In the genomic region with DNA sequence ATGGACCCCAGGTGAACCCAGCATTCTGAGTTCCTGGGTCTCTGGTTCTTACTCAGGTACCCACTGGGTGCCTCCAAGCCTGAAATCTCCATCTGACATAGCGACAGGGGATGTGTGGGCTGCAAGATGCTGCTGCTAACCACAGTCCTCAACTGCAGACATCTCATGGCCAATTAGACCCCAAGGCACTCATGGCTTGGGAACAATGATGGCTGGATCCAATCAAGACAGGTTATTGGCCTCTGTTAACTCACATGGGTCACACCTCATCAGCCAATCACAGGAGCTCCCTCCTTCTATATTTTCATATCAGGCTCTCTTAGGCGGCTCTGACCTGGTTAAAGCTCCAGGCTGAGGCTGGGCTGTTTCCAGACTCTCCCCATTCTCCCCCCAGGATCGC, we compare ENCODE assay signal across 25 cellular contexts. TPM values are rescaled to one million over a fixed set of nuclear protein-coding genes. Genes with fewer than 3 reads are reported as not detected.
DNase-seq lines count a peak whose midpoint lies in the region; ATAC-seq, FAIRE-seq and TF ChIP-seq lines count a peak whose summit lies in the region.
"Had no signal": no experiment of that assay in that cellular context is flagged by ENCODE, and none has a peak within 500 bp of the region (broad histone marks: within the 10 kb centered on the region; RNA-seq: fewer than 3 reads in every experiment).

No MANE protein-coding gene starts in this region.

- peaks cover 0 to 3% (median 0%) of the 10 kb centered on the region in 4 experiments; a peak in 2 of 7 replicates for H3K27me3 ChIP-seq in H1 (replicated peaks in 1 of 4; ENCODE audit: control insufficient read depth in 3 of 4, extremely low read depth in 1 of 4, insufficient read depth in 3 of 4, low read length in 3 of 4)
- H3K27me3 ChIP-seq: ascending aorta had no signal

- peak; percentile 16 to 32 for ATAC-seq in activated naive CD4-positive, alpha-beta T cell treated with anti-CD3 and anti-CD28 coated beads, Interleukin-2, amount 50 U/mL, for 72 hours
- no peak for ATAC-seq in stimulated activated naive B cell treated with anti-CD40 and anti-IgM and Interleukin-4, amounts not matched to agents 10 μg/mL and 1 μg/mL and 100 μg/mL, for 72 hours (replicated peaks)
- no peak for ATAC-seq in HG03565 (IDR thresholded peaks at IDR 0.05; ENCODE audit: unreplicated experiment)
- ATAC-seq: psoas muscle, T-cell had no signal

- no peak overlapping the region for H4K8ac ChIP-seq in H1 (ENCODE audit: extremely low read depth, insufficient read depth, low read length)

- H3K4me2 ChIP-seq in H1 (ENCODE audit: insufficient read depth in 1 of 2, low read depth in 2 of 2, low read length in 2 of 2): no peak overlapping the region

- no peak for TF ChIP-seq RAD21 in H1 (IDR thresholded peaks at IDR 0.05 in 1 of 2, conservative IDR thresholded peaks at IDR 0.05 in 1 of 2; ENCODE audit: low read depth in 2 of 2, low read length in 2 of 2)

- peak overlapping the region; percentile 53; the same call in 1 of the 2 replicates for H2BK15ac ChIP-seq in H1 (ENCODE audit: low read length)

- 0 out of 2 replicates have a peak overlapping the region, but pooled peaks have one; percentile 72 for H2BK5ac ChIP-seq in H1 (ENCODE audit: low read depth, low read length)

- DNase-seq in activated naive CD4-positive, alpha-beta T cell treated with anti-CD3 and anti-CD28 coated beads, Interleukin-2, amount 50 U/mL, for 72 hours (ENCODE audit: low spot score in 2 of 2): no peak
- no peak for DNase-seq in activated naive CD4-positive, alpha-beta T cell treated with Interleukin-2 at 50 U/mL for 16 hours
- DNase-seq in NAMALWA (ENCODE audit: low spot score): peak; percentile 33
- no peak for DNase-seq in H1 (ENCODE audit: low read depth in 1 of 2, low spot score in 2 of 2)
- DNase-seq in stimulated activated naive B cell treated with anti-CD40 and anti-IgM and Interleukin-4, amounts not matched to agents 10 μg/mL and 1 μg/mL and 100 μg/mL, for 72 hours: no peak
- no peak for DNase-seq in frontal cortex (ENCODE audit: low spot score in 2 of 2)
- DNase-seq in GM19239 (ENCODE audit: insufficient read length, low spot score): no peak
- DNase-seq: activated CD4-positive, CD25-positive, alpha-beta regulatory T cell treated with anti-CD3 and anti-CD28 coated beads, Interleukin-2, amount 50 U/mL, for 72 hours; activated CD8-positive, alpha-beta memory T cell treated with anti-CD3 and anti-CD28 coated beads for 24 hours; activated naive CD4-positive, alpha-beta T cell treated with anti-CD3 and anti-CD28 coated beads, Interleukin-2, amount 10 ng/mL, durations not matched to agents 7 days and 5 days; activated T-cell treated with anti-CD3 and anti-CD28 coated beads, Interleukin-2, amount 50 U/mL, for 48 hours; glutamatergic neuron; KG1; kidney; psoas muscle; SHP77; stimulated activated CD8-positive, alpha-beta memory T cell treated with anti-CD3 and anti-CD28 coated beads, Interleukin-4, amount 100 ng/mL, for 48 hours; T-cell; upper lobe of left lung had no signal

- H3K79me2 ChIP-seq in H1 (ENCODE audit: control insufficient read depth in 1 of 2, insufficient read depth in 2 of 2, low read length in 2 of 2): no peaks in the 10 kb centered on the region

- no peak for FAIRE-seq in H1 (lab: Jason Lieb, UNC)
- no peak for FAIRE-seq in frontal cortex (lab: Jason Lieb, UNC)
- no peak for FAIRE-seq in GM19239 (lab: Jason Lieb, UNC)
- FAIRE-seq: D721Med, GM12892, kidney, TTC549 had no signal

- CTCF ChIA-PET in H1 (lab: Charles Lee; ENCODE audit: partially characterized antibody): interaction anchor here (1.0 to 8.4 kb wide), 6 partner anchors 15 to 70 kb away, joined by 3 to 141 read pairs (median 6); no protein-coding TSS in a partner anchor

- H2AFZ ChIP-seq in H1 (ENCODE audit: low read length): no peak overlapping the region

- TF ChIP-seq CTCF in H1 (IDR thresholded peaks at IDR 0.05; ENCODE audit: control extremely low read depth in 1 of 3, insufficient read depth in 1 of 3, low read depth in 1 of 3, low read length in 3 of 3): no peak

- H3K4me1 Mint-ChIP-seq in stimulated activated naive B cell treated with anti-CD40 and anti-IgM and Interleukin-4, amounts not matched to agents 10 μg/mL and 1 μg/mL and 100 μg/mL, for 72 hours: peaks cover 43 to 59% of the 10 kb centered on the region in 2 donors

- H3K36me3 ChIP-seq in H1 (ENCODE audit: control insufficient read depth in 2 of 4, insufficient read depth in 4 of 4, low read length in 3 of 4): no peaks in the 10 kb centered on the region
- H3K36me3 ChIP-seq: ascending aorta, upper lobe of left lung had no signal

- H2BK12ac ChIP-seq in H1 (ENCODE audit: low read depth, low read length): peak overlapping the region; percentile 97; the same call in 1 of the 2 replicates

- no peak overlapping the region for H3K27ac Mint-ChIP-seq in activated naive CD4-positive, alpha-beta T cell treated with anti-CD3 and anti-CD28 coated beads, Interleukin-2, amount 50 U/mL, for 72 hours
- H3K27ac Mint-ChIP-seq in stimulated activated naive B cell treated with anti-CD40 and anti-IgM and Interleukin-4, amounts not matched to agents 10 μg/mL and 1 μg/mL and 100 μg/mL, for 72 hours: peak overlapping the region; percentile 51
- H3K27ac Mint-ChIP-seq: activated naive CD4-positive, alpha-beta T cell treated with anti-CD3 and anti-CD28 coated beads, Interleukin-2, amount 10 ng/mL, durations not matched to agents 7 days and 5 days; T-cell had no signal

- H3K9me3 ChIP-seq in H1 (ENCODE audit: insufficient read depth in 2 of 2, low read depth in 1 of 2, low read length in 1 of 2): no peaks in the 10 kb centered on the region
- H3K9me3 ChIP-seq: ascending aorta, psoas muscle, upper lobe of left lung had no signal

- H3K18ac ChIP-seq in H1 (ENCODE audit: extremely low read depth, low read length): peak overlapping the region; percentile 79; the same call in 1 of the 2 replicates

- H3K56ac ChIP-seq in H1 (replicated peaks; ENCODE audit: insufficient read length, low read depth, low read length): no peak overlapping the region

- POLR2A ChIA-PET in H1 (lab: Charles Lee; ENCODE audit: partially characterized antibody): interaction anchor here (1.0 to 7.7 kb wide), 5 partner anchors 6 to 55 kb away, joined by 3 to 136 read pairs (median 4); no protein-coding TSS in a partner anchor

- H3K4me3 Mint-ChIP-seq in stimulated activated naive B cell treated with anti-CD40 and anti-IgM and Interleukin-4, amounts not matched to agents 10 μg/mL and 1 μg/mL and 100 μg/mL, for 72 hours: no peak overlapping the region
- H3K4me3 Mint-ChIP-seq: activated naive CD4-positive, alpha-beta T cell treated with anti-CD3 and anti-CD28 coated beads, Interleukin-2, amount 10 ng/mL, durations not matched to agents 7 days and 5 days; central memory CD8-positive, alpha-beta T cell; T-cell had no signal

- H3K4me3 ChIP-seq in H1 (ENCODE audit: extremely low read depth in 1 of 4, insufficient read depth in 2 of 4, low read depth in 3 of 4, low read length in 4 of 4): no peak overlapping the region
- H3K4me3 ChIP-seq: ascending aorta, psoas muscle, upper lobe of left lung had no signal

- no peak for TF ChIP-seq POLR2A in H1 (IDR thresholded peaks at IDR 0.05; ENCODE audit: control extremely low read depth in 1 of 2, low read depth in 2 of 2, low read length in 2 of 2)

- TF ChIP-seq EP300 in H1 (IDR thresholded peaks at IDR 0.05; ENCODE audit: borderline replicate concordance in 1 of 2, low read depth in 2 of 2, low read length in 2 of 2): no peak

- peaks cover 13 to 41% (median 29%) of the 10 kb centered on the region in 4 experiments for H3K4me1 ChIP-seq in H1 (replicated peaks in 1 of 4; ENCODE audit: control insufficient read depth in 3 of 4, insufficient read depth in 4 of 4, low read length in 3 of 4)

- WGBS in H1 (ENCODE audit: extremely low coverage in 1 of 2, insufficient coverage in 1 of 2, insufficient read length in 1 of 2, insufficient replicate concordance in 2 of 2, low coverage in 1 of 2, low lambda C conversion rate in 2 of 2, missing lambda C conversion rate in 1 of 2), 2 experiments: 93% methylated on average over 3 of the region's 3 CpGs; no CpG with 5 or more reads in 1 of the 2 experiments

- peaks cover 9% of the 10 kb centered on the region for H3K23me2 ChIP-seq in H1 (ENCODE audit: low read depth, low read length)

- H4K20me1 ChIP-seq in H1 (replicated peaks in 1 of 2; ENCODE audit: control insufficient read depth in 1 of 2, insufficient read depth in 2 of 2, low read length in 2 of 2): no peaks in the 10 kb centered on the region

- H3K23ac ChIP-seq in H1 (ENCODE audit: insufficient read length): no peak overlapping the region

- peak overlapping the region; percentile 92 for H2BK20ac ChIP-seq in H1 (ENCODE audit: low read length)

- peaks cover 14 to 15% of the 10 kb centered on the region in 2 donors for H3K27me3 Mint-ChIP-seq in stimulated activated naive B cell treated with anti-CD40 and anti-IgM and Interleukin-4, amounts not matched to agents 10 μg/mL and 1 μg/mL and 100 μg/mL, for 72 hours

- no peak overlapping the region for H4K91ac ChIP-seq in H1 (replicated peaks; ENCODE audit: insufficient read length, low read length)

- no peak overlapping the region for H4K5ac ChIP-seq in H1 (ENCODE audit: insufficient read length, low read depth, low read length)

- H3K9ac ChIP-seq in H1 (replicated peaks in 1 of 4; ENCODE audit: extremely low read depth in 1 of 4, low read depth in 3 of 4, low read length in 3 of 4): no peak overlapping the region

- peak overlapping the region; percentile 32; the same call in 1 of the 2 replicates for H2AK5ac ChIP-seq in H1 (ENCODE audit: low read depth, low read length)

- H3K9me3 Mint-ChIP-seq in activated naive CD4-positive, alpha-beta T cell treated with anti-CD3 and anti-CD28 coated beads, Interleukin-2, amount 50 U/mL, for 72 hours: no peaks in the 10 kb centered on the region
- H3K9me3 Mint-ChIP-seq in stimulated activated naive B cell treated with anti-CD40 and anti-IgM and Interleukin-4, amounts not matched to agents 10 μg/mL and 1 μg/mL and 100 μg/mL, for 72 hours: no peaks in the 10 kb centered on the region
- H3K9me3 Mint-ChIP-seq: activated naive CD4-positive, alpha-beta T cell treated with anti-CD3 and anti-CD28 coated beads, Interleukin-2, amount 10 ng/mL, durations not matched to agents 7 days and 5 days; central memory CD8-positive, alpha-beta T cell; T-cell had no signal

- peak overlapping the region; percentile 58 for H3K4ac ChIP-seq in H1 (replicated peaks; ENCODE audit: insufficient read length, low read depth, low read length)

- H3K14ac ChIP-seq in H1 (ENCODE audit: insufficient read length): no peak overlapping the region

- no peaks in the 10 kb centered on the region for H3K79me1 ChIP-seq in H1 (ENCODE audit: low read depth, low read length)

- no peak overlapping the region for H2BK120ac ChIP-seq in H1 (replicated peaks; ENCODE audit: low read depth, low read length)

- no peaks in the 10 kb centered on the region for H3K36me3 Mint-ChIP-seq in activated naive CD4-positive, alpha-beta T cell treated with anti-CD3 and anti-CD28 coated beads, Interleukin-2, amount 50 U/mL, for 72 hours
- H3K36me3 Mint-ChIP-seq in stimulated activated naive B cell treated with anti-CD40 and anti-IgM and Interleukin-4, amounts not matched to agents 10 μg/mL and 1 μg/mL and 100 μg/mL, for 72 hours: no peaks in the 10 kb centered on the region
- H3K36me3 Mint-ChIP-seq: activated naive CD4-positive, alpha-beta T cell treated with anti-CD3 and anti-CD28 coated beads, Interleukin-2, amount 10 ng/mL, durations not matched to agents 7 days and 5 days; T-cell had no signal

- no peak overlapping the region for H3K27ac ChIP-seq in H1 (ENCODE audit: low read depth, low read length)
- H3K27ac ChIP-seq: ascending aorta, psoas muscle, upper lobe of left lung had no signal

RNA-seq across cellular contexts. Expression of a gene that starts 57.0 kb away (rescaled TPM):
- total RNA-seq in activated naive CD4-positive, alpha-beta T cell treated with anti-CD3 and anti-CD28 coated beads, Interleukin-2, amount 50 U/mL, for 72 hours: 1 to 10 TPM; 1.8 to 3.5 TPM
- total RNA-seq in H1 (2021; fragmentation: NEBNext Ultra II Directional; extraction: Animal tissue kit (Norgen Biotek cat#: 25700)): 74.0 and 78.3 TPM in 2 replicates
- polyA plus RNA-seq in H1 (2011; rRNA removed): 61.4 and 83.5 TPM in 2 replicates
- 68.8 TPM for polyA plus RNA-seq in H1 (2011; cell fraction: cytosol; rRNA removed)
- 52.7 TPM for polyA plus RNA-seq in H1 (2011; cell fraction: nucleus; rRNA removed)
- 35.6 to 47.4 TPM (median 43.3 TPM) in 4 replicates for polyA plus RNA-seq in H1 (2012, experiment 1 of 2)
- 56.6 TPM for polyA plus RNA-seq in H1 (2012, experiment 2 of 2)
- polyA plus RNA-seq in H1 (2013, experiment 1 of 2): 62.3 TPM
- 67.3 TPM for polyA plus RNA-seq in H1 (2013, experiment 2 of 2)
- 25.6 and 39.8 TPM in 2 replicates for polyA minus RNA-seq in H1 (2011; rRNA and poly(A)+ RNA removed)
- 50.7 TPM for polyA minus RNA-seq in H1 (2011; cell fraction: cytosol; rRNA and poly(A)+ RNA removed)
- polyA minus RNA-seq in H1 (2011; cell fraction: nucleus; rRNA and poly(A)+ RNA removed): 39.2 TPM
- 38.7 TPM for total RNA-seq in frontal cortex

Comparison
In these comparisons a context has a peak if more than half of its experiments do, and no peak if none do; other contexts are left out.
1. ATAC-seq: peak in activated naive CD4-positive, alpha-beta T cell treated with anti-CD3 and anti-CD28 coated beads, Interleukin-2, amount 50 U/mL, for 72 hours (2 of 2); none in stimulated activated naive B cell treated with anti-CD40 and anti-IgM and Interleukin-4, amounts not matched to agents 10 μg/mL and 1 μg/mL and 100 μg/mL, for 72 hours (0 of 2) and HG03565 (single experiment).